Comparison of ENCODE assay signal across 31 cellular contexts in genomic region chr14:68744613-68745012, GRCh38.
"Had no signal": no experiment of that assay in that cellular context is flagged by ENCODE, and none has a peak within 500 bp of the region (broad histone marks: within the 10 kb centered on the region; RNA-seq: fewer than 3 reads in every experiment).

No MANE protein-coding gene starts in this region.

- H3K4me1 ChIP-seq: adrenal gland, body of pancreas, gastrocnemius medialis had no signal

- H3K9me3 ChIP-seq: adrenal gland, body of pancreas, gastrocnemius medialis had no signal

- H3K36me3 ChIP-seq: adrenal gland, esophagus muscularis mucosa, gastrocnemius medialis had no signal

- H3K36me3 Mint-ChIP-seq: activated naive CD8-positive, alpha-beta T cell treated with anti-CD3 and anti-CD28 coated beads for 36 hours had no signal

- H3K27me3 ChIP-seq: adrenal gland, body of pancreas, esophagus muscularis mucosa, foreskin keratinocyte, gastrocnemius medialis had no signal

- H3K27me3 Mint-ChIP-seq: activated B cell treated with CpG ODN at 0.5 μM for 24 hours; activated CD4-positive, alpha-beta T cell treated with anti-CD3 and anti-CD28 coated beads for 36 hours; activated naive CD8-positive, alpha-beta T cell treated with anti-CD3 and anti-CD28 coated beads for 36 hours; activated naive CD8-positive, alpha-beta T cell treated with anti-CD3 and anti-CD28 coated beads, Interleukin-2, amount 50 U/mL, for 24 hours; activated T-cell treated with anti-CD3 and anti-CD28 coated beads, Interleukin-2, amount 50 U/mL, for 24 hours; effector memory CD8-positive, alpha-beta T cell had no signal

- H3K4me3 ChIP-seq: adrenal gland, body of pancreas, esophagus muscularis mucosa, gastrocnemius medialis had no signal

- DNase-seq: activated B cell treated with CpG ODN at 0.5 μM for 24 hours; activated CD4-positive, alpha-beta memory T cell treated with anti-CD3 and anti-CD28 coated beads, Interleukin-2, amount 10 ng/mL, durations not matched to agents 7 days and 5 days; activated CD4-positive, alpha-beta T cell treated with anti-CD3 and anti-CD28 coated beads for 36 hours; activated CD4-positive, alpha-beta T cell treated with anti-CD3 and anti-CD28 coated beads, Interleukin-2, amount 10 ng/mL, durations not matched to agents 24 days and 14 days; activated CD8-positive, alpha-beta memory T cell treated with anti-CD3 and anti-CD28 coated beads, Interleukin-2, amount 50 U/mL, for 48 hours; activated gamma-delta T cell; activated naive CD4-positive, alpha-beta T cell treated with anti-CD3 and anti-CD28 coated beads, Interleukin-2, amount 50 U/mL, for 16 hours; activated naive CD4-positive, alpha-beta T cell treated with Interleukin-2 at 50 U/mL for 16 hours; activated naive CD8-positive, alpha-beta T cell treated with anti-CD3 and anti-CD28 coated beads for 36 hours; activated naive CD8-positive, alpha-beta T cell treated with anti-CD3 and anti-CD28 coated beads, Interleukin-2, amount 50 U/mL, for 24 hours; activated T-cell treated with anti-CD3 and anti-CD28 coated beads for 4 hours; activated T-cell treated with anti-CD3 and anti-CD28 coated beads, Interleukin-2, amount 50 U/mL, for 24 hours; activated T-cell treated with anti-CD3 and anti-CD28 coated beads, Interleukin-2, amount 50 U/mL, for 72 hours; adrenal gland; amygdala; aorta; body of pancreas; caudate nucleus; cortex of kidney; dermis blood vessel endothelial cell; effector CD4-positive, alpha-beta T cell; effector memory CD8-positive, alpha-beta T cell; erythroblast; foreskin keratinocyte; gastrocnemius medialis; glutamatergic neuron; T-helper 1 cell; T-helper 2 cell had no signal

- H3K9me3 Mint-ChIP-seq: activated B cell treated with CpG ODN at 0.5 μM for 24 hours; effector memory CD8-positive, alpha-beta T cell had no signal

- ATAC-seq: activated CD4-positive, alpha-beta T cell treated with anti-CD3 and anti-CD28 coated beads for 36 hours; activated CD4-positive, CD25-positive, alpha-beta regulatory T cell treated with anti-CD3 and anti-CD28 coated beads, Interleukin-2, amount 50 U/mL, for 24 hours; activated naive CD8-positive, alpha-beta T cell treated with anti-CD3 and anti-CD28 coated beads, Interleukin-2, amount 50 U/mL, for 24 hours; activated T-cell treated with anti-CD3 and anti-CD28 coated beads, Interleukin-2, amount 50 U/mL, for 72 hours; body of pancreas; effector memory CD8-positive, alpha-beta T cell; foreskin keratinocyte; gastrocnemius medialis had no signal

- H3K4me3 Mint-ChIP-seq: activated B cell treated with CpG ODN at 0.5 μM for 24 hours; activated CD4-positive, alpha-beta memory T cell treated with anti-CD3 and anti-CD28 coated beads, Interleukin-2, amount 10 ng/mL, durations not matched to agents 7 days and 5 days; activated CD4-positive, alpha-beta T cell treated with anti-CD3 and anti-CD28 coated beads for 36 hours; activated CD4-positive, alpha-beta T cell treated with anti-CD3 and anti-CD28 coated beads, Interleukin-2, amount 10 ng/mL, durations not matched to agents 24 days and 14 days; activated naive CD8-positive, alpha-beta T cell treated with anti-CD3 and anti-CD28 coated beads for 36 hours; activated naive CD8-positive, alpha-beta T cell treated with anti-CD3 and anti-CD28 coated beads, Interleukin-2, amount 50 U/mL, for 24 hours; activated T-cell treated with anti-CD3 and anti-CD28 coated beads, Interleukin-2, amount 50 U/mL, for 24 hours; activated T-cell treated with anti-CD3 and anti-CD28 coated beads, Interleukin-2, amount 50 U/mL, for 72 hours; effector memory CD8-positive, alpha-beta T cell had no signal

- H3K4me1 Mint-ChIP-seq: activated CD4-positive, alpha-beta memory T cell treated with anti-CD3 and anti-CD28 coated beads, Interleukin-2, amount 10 ng/mL, durations not matched to agents 7 days and 5 days had no signal

- H3K27ac Mint-ChIP-seq: activated B cell treated with CpG ODN at 0.5 μM for 24 hours; activated CD4-positive, alpha-beta memory T cell treated with anti-CD3 and anti-CD28 coated beads, Interleukin-2, amount 10 ng/mL, durations not matched to agents 7 days and 5 days; activated CD4-positive, alpha-beta T cell treated with anti-CD3 and anti-CD28 coated beads for 36 hours; activated CD4-positive, alpha-beta T cell treated with anti-CD3 and anti-CD28 coated beads, Interleukin-2, amount 10 ng/mL, durations not matched to agents 24 days and 14 days; activated naive CD8-positive, alpha-beta T cell treated with anti-CD3 and anti-CD28 coated beads for 36 hours; activated naive CD8-positive, alpha-beta T cell treated with anti-CD3 and anti-CD28 coated beads, Interleukin-2, amount 50 U/mL, for 24 hours; activated T-cell treated with anti-CD3 and anti-CD28 coated beads, Interleukin-2, amount 50 U/mL, for 24 hours; activated T-cell treated with anti-CD3 and anti-CD28 coated beads, Interleukin-2, amount 50 U/mL, for 72 hours; effector memory CD8-positive, alpha-beta T cell had no signal

- H3K27ac ChIP-seq: adrenal gland, body of pancreas, esophagus muscularis mucosa, foreskin keratinocyte, gastrocnemius medialis, VCaP had no signal
